8 cellular contexts compared by ENCODE assay signal in the genomic region with DNA sequence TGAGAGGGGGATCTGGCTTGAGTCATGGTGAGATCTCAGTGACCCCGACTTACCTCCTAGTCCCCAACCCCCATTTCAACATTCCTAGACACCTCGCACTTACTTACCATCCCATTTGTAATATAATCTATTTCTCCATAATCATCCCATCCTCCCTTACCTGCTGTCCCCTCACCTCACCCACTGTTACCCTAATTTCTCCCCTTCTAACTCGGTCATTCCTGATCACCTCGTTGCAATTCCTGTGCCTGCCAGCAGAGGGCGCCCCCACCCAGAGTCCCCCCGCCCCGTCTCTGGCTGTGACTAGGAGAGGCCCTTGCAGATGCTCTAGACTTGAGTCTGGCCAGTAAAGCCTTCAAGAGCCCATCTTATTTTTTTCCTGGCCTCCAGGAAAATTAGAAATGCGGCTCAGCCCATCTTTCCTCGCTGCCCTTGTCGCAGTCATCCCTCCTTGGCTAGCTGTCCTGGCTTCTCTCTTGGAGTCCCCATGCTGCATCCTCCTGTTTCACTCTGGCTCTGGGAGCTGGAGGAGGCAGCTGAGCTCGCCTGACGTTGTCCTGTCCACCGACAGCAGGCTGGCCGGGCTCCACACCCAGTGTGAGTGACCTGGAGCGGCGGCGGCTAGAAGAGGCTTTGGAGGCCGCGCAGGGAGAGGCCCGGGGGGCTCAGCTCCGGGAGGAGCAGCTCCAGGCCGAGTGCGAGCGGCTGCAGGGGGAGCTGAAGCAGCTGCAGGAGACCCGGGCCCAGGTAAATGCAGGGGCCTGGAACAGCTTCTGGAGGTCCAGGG. TPM values are rescaled to one million over a fixed set of nuclear protein-coding genes. Genes with fewer than 3 reads are reported as not detected.
DNase-seq lines count a peak whose midpoint lies in the region; ATAC-seq and TF ChIP-seq lines count a peak whose summit lies in the region.

No MANE protein-coding gene starts in this region.

- ATAC-seq in HG03457 (IDR thresholded peaks at IDR 0.05; ENCODE audit: unreplicated experiment) = no peak

- POLR2A ChIA-PET in activated CD4-positive, alpha-beta T cell treated with anti-CD3 and anti-CD28 coated beads, Interleukin-2, amount 10 ng/mL, durations not matched to agents 7 days and 5 days (lab: Charles Lee) = interaction anchor here (0.6 to 0.7 kb wide), 2 partner anchors 12 to 89 kb away, joined by 3 to 4 read pairs; no protein-coding TSS in a partner anchor

- no peaks in the 10 kb centered on the region for H3K36me3 Mint-ChIP-seq in activated CD4-positive, alpha-beta T cell treated with anti-CD3 and anti-CD28 coated beads, Interleukin-2, amount 10 ng/mL, durations not matched to agents 7 days and 5 days (ENCODE audit: low read depth)

- H3K27me3 Mint-ChIP-seq in activated CD4-positive, alpha-beta T cell treated with anti-CD3 and anti-CD28 coated beads, Interleukin-2, amount 10 ng/mL, durations not matched to agents 7 days and 5 days = peaks cover 3% of the 10 kb centered on the region

- no peak overlapping the region for H3K4me3 ChIP-seq in choroid plexus epithelial cell (ENCODE audit: low read depth, low read length)

- H3K27ac Mint-ChIP-seq in activated CD4-positive, alpha-beta T cell treated with anti-CD3 and anti-CD28 coated beads, Interleukin-2, amount 10 ng/mL, durations not matched to agents 7 days and 5 days = peak overlapping the region; percentile 56

- H3K4me3 Mint-ChIP-seq in activated CD4-positive, alpha-beta T cell treated with anti-CD3 and anti-CD28 coated beads, Interleukin-2, amount 10 ng/mL, durations not matched to agents 7 days and 5 days = no peak overlapping the region

- CTCF ChIA-PET in activated CD4-positive, alpha-beta T cell treated with anti-CD3 and anti-CD28 coated beads, Interleukin-2, amount 10 ng/mL, durations not matched to agents 7 days and 5 days (lab: Charles Lee) = interaction anchor here (0.7 to 2.1 kb wide), 22 partner anchors 8 to 180 kb away, joined by 3 to 6 read pairs (median 4); no protein-coding TSS in a partner anchor

- H3K4me1 Mint-ChIP-seq in activated CD4-positive, alpha-beta T cell treated with anti-CD3 and anti-CD28 coated beads, Interleukin-2, amount 10 ng/mL, durations not matched to agents 7 days and 5 days = peaks cover 48% of the 10 kb centered on the region

- TF ChIP-seq CTCF in choroid plexus epithelial cell (conservative IDR thresholded peaks at IDR 0.05; ENCODE audit: low read depth, low read length) = peak; percentile 90

- no peaks in the 10 kb centered on the region for H3K9me3 Mint-ChIP-seq in activated CD4-positive, alpha-beta T cell treated with anti-CD3 and anti-CD28 coated beads, Interleukin-2, amount 10 ng/mL, durations not matched to agents 7 days and 5 days

- DNase-seq in NCI-H2171 treated with DMSO at 0.1 percent for 48 hours (lab: John Stamatoyannopoulos, UW) (peak; percentile 49), NCI-H2171 (lab: John Stamatoyannopoulos, UW) (no peak), NCI-H2196 (lab: John Stamatoyannopoulos, UW; ENCODE audit: unreplicated experiment) (peak; percentile 54), choroid plexus epithelial cell (ENCODE audit: low read depth) (peak; percentile 63), lung microvascular endothelial cell (ENCODE audit: low read depth in 2 of 2) (peak; percentile 37 to 48)
- DNase-seq in activated CD4-positive, alpha-beta T cell treated with anti-CD3 and anti-CD28 coated beads, Interleukin-2, amount 10 ng/mL, durations not matched to agents 7 days and 5 days = peak; percentile 84
- peak; percentile 68 to 70 for DNase-seq in stimulated activated CD8-positive, alpha-beta memory T cell treated with anti-CD3 and anti-CD28 coated beads, Interleukin-2, amount 100 ng/mL, for 1 hour (ENCODE audit: low read depth in 2 of 2)

RNA-seq across cellular contexts. Expression of a gene that starts 5.0 kb away (rescaled TPM):
- total RNA-seq in activated CD4-positive, alpha-beta T cell treated with anti-CD3 and anti-CD28 coated beads, Interleukin-2, amount 10 ng/mL, durations not matched to agents 7 days and 5 days = 1 to 10 TPM; 2.5 to 3.0 TPM
- total RNA-seq in lung microvascular endothelial cell = 5.6 and 5.7 TPM in 2 replicates

RNA-seq across cellular contexts. Expression of a gene that starts 34.1 kb away (rescaled TPM):
- 10 to 100 TPM; 13.8 to 16.0 TPM for total RNA-seq in activated CD4-positive, alpha-beta T cell treated with anti-CD3 and anti-CD28 coated beads, Interleukin-2, amount 10 ng/mL, durations not matched to agents 7 days and 5 days
- not detected in 2 replicates for total RNA-seq in lung microvascular endothelial cell

RNA-seq across cellular contexts. Expression of a gene that starts 49.2 kb away (rescaled TPM):
- 100 to 1,000 TPM; 409 to 427 TPM for total RNA-seq in activated CD4-positive, alpha-beta T cell treated with anti-CD3 and anti-CD28 coated beads, Interleukin-2, amount 10 ng/mL, durations not matched to agents 7 days and 5 days
- 167 and 179 TPM in 2 replicates for total RNA-seq in lung microvascular endothelial cell

Comparison
In these comparisons a context has a peak if more than half of its experiments do, and no peak if none do; other contexts are left out.
1. RNA of a gene that starts 34.1 kb away (total RNA-seq): 13.8 to 16.0 TPM in activated CD4-positive, alpha-beta T cell treated with anti-CD3 and anti-CD28 coated beads, Interleukin-2, amount 10 ng/mL, durations not matched to agents 7 days and 5 days; not detected in lung microvascular endothelial cell; every median in the first group is over 10 times any median in the second.